ENCODE assay signal across 9 cellular contexts in genomic region chr2:95023222-95023597, GRCh38. TPM values are rescaled to one million over a fixed set of nuclear protein-coding genes. Genes with fewer than 3 reads are reported as not detected.
DNase-seq lines count a peak whose midpoint lies in the region; ATAC-seq and TF ChIP-seq lines count a peak whose summit lies in the region.
"Had no signal": no experiment of that assay in that cellular context is flagged by ENCODE, and none has a peak within 500 bp of the region (broad histone marks: within the 10 kb centered on the region; RNA-seq: fewer than 3 reads in every experiment).

No MANE protein-coding gene starts in this region.

- peak overlapping the region; percentile 84 for H3K27ac ChIP-seq in naive thymus-derived CD4-positive, alpha-beta T cell (ENCODE audit: low read depth, low read length)
- no peak overlapping the region for H3K27ac ChIP-seq in heart right ventricle

- peaks cover 0 to 6% (median 0%) of the 10 kb centered on the region in 3 experiments for H3K36me3 ChIP-seq in naive thymus-derived CD4-positive, alpha-beta T cell (ENCODE audit: control insufficient read depth in 2 of 3, insufficient read depth in 3 of 3, low read length in 3 of 3)
- H3K36me3 ChIP-seq in heart right ventricle = no peaks in the 10 kb centered on the region

- DNase-seq in NCI-H510A treated with DMSO at 0.1 percent for 48 hours (lab: John Stamatoyannopoulos, UW) (peak; percentile 20), NCI-H510A (lab: John Stamatoyannopoulos, UW) (no peak), HuH-7 (ENCODE audit: low spot score) (peak; percentile 45), heart right ventricle (no peak)
- DNase-seq in activated CD8-positive, alpha-beta memory T cell treated with anti-CD3 and anti-CD28 coated beads, Interleukin-2, amount 10 ng/mL, durations not matched to agents 7 days and 5 days = peak; percentile 77
- peak in 8 of 9 donors; percentile 19 to 81 (median 72) for DNase-seq in naive thymus-derived CD4-positive, alpha-beta T cell

- H3K27me3 Mint-ChIP-seq in activated CD8-positive, alpha-beta memory T cell treated with anti-CD3 and anti-CD28 coated beads, Interleukin-2, amount 10 ng/mL, durations not matched to agents 7 days and 5 days = peaks cover 33% of the 10 kb centered on the region
- H3K27me3 Mint-ChIP-seq in naive thymus-derived CD4-positive, alpha-beta T cell = peaks cover 0 to 14% (median 0%) of the 10 kb centered on the region in 5 donors

- peak; percentile 52 for ATAC-seq in activated CD8-positive, alpha-beta memory T cell treated with anti-CD3 and anti-CD28 coated beads, Interleukin-2, amount 10 ng/mL, durations not matched to agents 7 days and 5 days
- ATAC-seq in naive thymus-derived CD4-positive, alpha-beta T cell = peak; percentile 78
- ATAC-seq in HG03280 (IDR thresholded peaks at IDR 0.05; ENCODE audit: unreplicated experiment) = no peak
- ATAC-seq in heart right ventricle = no peak
- no peak for ATAC-seq in HG03196 (IDR thresholded peaks at IDR 0.05; ENCODE audit: unreplicated experiment)

- POLR2A ChIA-PET in naive thymus-derived CD4-positive, alpha-beta T cell (lab: Charles Lee) = interaction anchor here (0.7 to 16.0 kb wide), 11 partner anchors 11 to 1123 kb away, joined by 3 to 1031 read pairs (median 27); partner anchors contain the start of genes MRPS5, ZNF2 and ZNF514

- intact Hi-C loops in naive thymus-derived CD4-positive, alpha-beta T cell (cut with micrococcal nuclease) = loop anchor here (1.0 to 10.0 kb wide), 9 partner anchors 30 to 1512 kb away; partner anchors contain the start of genes ARID5A (in 1 of the 2), FAHD2A (in 1 of the 2), ZNF2 (in 1 of the 2) and ZNF892 (in 1 of the 2)
- intact Hi-C loops in heart right ventricle (cut with DNase I) = loop anchor here in 8 of 10 donors (2.0 to 10.0 kb wide), 6 partner anchors 52 to 99 kb away; partner anchors contain the start of gene MRPS5 (in 2 of the 8)

- CTCF ChIA-PET in activated CD8-positive, alpha-beta memory T cell treated with anti-CD3 and anti-CD28 coated beads, Interleukin-2, amount 10 ng/mL, durations not matched to agents 7 days and 5 days (lab: Charles Lee) = interaction anchor here (0.8 to 8.3 kb wide), 23 partner anchors 9 to 323 kb away, joined by 3 to 414 read pairs (median 7); partner anchors contain the start of genes MRPS5 and ZNF514
- CTCF ChIA-PET in naive thymus-derived CD4-positive, alpha-beta T cell (lab: Charles Lee) = interaction anchor here (0.7 to 10.4 kb wide), 23 partner anchors 8 to 142 kb away, joined by 3 to 502 read pairs (median 6); partner anchors contain the start of genes MRPS5, ZNF2 and ZNF514

- TF ChIP-seq CTCF in heart right ventricle (IDR thresholded peaks at IDR 0.05) = no peak

- H3K36me3 Mint-ChIP-seq in activated CD8-positive, alpha-beta memory T cell treated with anti-CD3 and anti-CD28 coated beads, Interleukin-2, amount 10 ng/mL, durations not matched to agents 7 days and 5 days = peaks cover 12% of the 10 kb centered on the region
- H3K36me3 Mint-ChIP-seq in naive thymus-derived CD4-positive, alpha-beta T cell = peaks cover 0 to 25% (median 6%) of the 10 kb centered on the region in 5 donors

- peaks cover 45% of the 10 kb centered on the region for H3K4me1 Mint-ChIP-seq in activated CD8-positive, alpha-beta memory T cell treated with anti-CD3 and anti-CD28 coated beads, Interleukin-2, amount 10 ng/mL, durations not matched to agents 7 days and 5 days
- peaks cover 23 to 68% (median 61%) of the 10 kb centered on the region in 7 donors for H3K4me1 Mint-ChIP-seq in naive thymus-derived CD4-positive, alpha-beta T cell

- peak overlapping the region; percentile 71 for H3K4me3 Mint-ChIP-seq in activated CD8-positive, alpha-beta memory T cell treated with anti-CD3 and anti-CD28 coated beads, Interleukin-2, amount 10 ng/mL, durations not matched to agents 7 days and 5 days
- peak overlapping the region; percentile 77 to 100 (median 86) for H3K4me3 Mint-ChIP-seq in naive thymus-derived CD4-positive, alpha-beta T cell

- no peaks in the 10 kb centered on the region for H3K9me3 ChIP-seq in naive thymus-derived CD4-positive, alpha-beta T cell (ENCODE audit: control insufficient read depth in 2 of 3, low read length in 3 of 3)
- no peaks in the 10 kb centered on the region for H3K9me3 ChIP-seq in heart right ventricle

- peaks cover 9 to 27% of the 10 kb centered on the region in 2 donors for H3K4me1 ChIP-seq in naive thymus-derived CD4-positive, alpha-beta T cell (ENCODE audit: control insufficient read depth in 2 of 2, insufficient read depth in 2 of 2, low read length in 2 of 2)
- H3K4me1 ChIP-seq in heart right ventricle = peaks cover 0 to 24% (median 13%) of the 10 kb centered on the region in 9 donors

- peak overlapping the region; percentile 39 for H3K4me3 ChIP-seq in naive thymus-derived CD4-positive, alpha-beta T cell (ENCODE audit: low read length)
- no peak overlapping the region for H3K4me3 ChIP-seq in heart right ventricle

- H3K9me3 Mint-ChIP-seq in activated CD8-positive, alpha-beta memory T cell treated with anti-CD3 and anti-CD28 coated beads, Interleukin-2, amount 10 ng/mL, durations not matched to agents 7 days and 5 days (ENCODE audit: low read depth) = no peaks in the 10 kb centered on the region
- peaks cover 0 to 3% (median 0%) of the 10 kb centered on the region in 11 donors for H3K9me3 Mint-ChIP-seq in naive thymus-derived CD4-positive, alpha-beta T cell

- H3K27ac Mint-ChIP-seq in activated CD8-positive, alpha-beta memory T cell treated with anti-CD3 and anti-CD28 coated beads, Interleukin-2, amount 10 ng/mL, durations not matched to agents 7 days and 5 days = peak overlapping the region; percentile 71
- peak overlapping the region; percentile 81 to 100 (median 95) for H3K27ac Mint-ChIP-seq in naive thymus-derived CD4-positive, alpha-beta T cell

- 53 to 60% methylated on average over 2 of the region's 2 CpGs for WGBS in heart right ventricle, 2 donors

- no peaks in the 10 kb centered on the region for H3K27me3 ChIP-seq in naive thymus-derived CD4-positive, alpha-beta T cell (ENCODE audit: control insufficient read depth in 2 of 2, insufficient read depth in 2 of 2, low read length in 2 of 2)
- H3K27me3 ChIP-seq in heart right ventricle = peaks cover 13 to 78% (median 64%) of the 10 kb centered on the region in 7 donors

RNA-seq across cellular contexts. Expression of gene MAL, which starts 2.3 kb away (rescaled TPM):
- total RNA-seq in activated CD8-positive, alpha-beta memory T cell treated with anti-CD3 and anti-CD28 coated beads, Interleukin-2, amount 10 ng/mL, durations not matched to agents 7 days and 5 days = 100 to 1,000 TPM in 1 of 2 experiments, 10 to 100 TPM in 1; 54.6 to 178 TPM
- 100 to 1,000 TPM; 124 to 575 (median 159) TPM for total RNA-seq in naive thymus-derived CD4-positive, alpha-beta T cell
- 100 to 1,000 TPM; 355 to 408 TPM for polyA plus RNA-seq in naive thymus-derived CD4-positive, alpha-beta T cell
- 10 to 100 TPM in 1 of 10 donors, 1 to 10 TPM in 9; 1.5 to 10.5 (median 3.0) TPM for total RNA-seq in heart right ventricle
- 1 to 10 TPM; 4.2 to 9.1 TPM for polyA plus RNA-seq in heart right ventricle
- polyA plus RNA-seq: BJ had no signal

Comparison
In these comparisons a context has a peak if more than half of its experiments do, and no peak if none do; other contexts are left out.
1. DNase-seq: peak in NCI-H510A treated with DMSO at 0.1 percent for 48 hours (single experiment), HuH-7 (single experiment), activated CD8-positive, alpha-beta memory T cell treated with anti-CD3 and anti-CD28 coated beads, Interleukin-2, amount 10 ng/mL, durations not matched to agents 7 days and 5 days (single experiment) and naive thymus-derived CD4-positive, alpha-beta T cell (8 of 9); none in NCI-H510A (single experiment) and heart right ventricle (0 of 2).
2. ATAC-seq: peak in activated CD8-positive, alpha-beta memory T cell treated with anti-CD3 and anti-CD28 coated beads, Interleukin-2, amount 10 ng/mL, durations not matched to agents 7 days and 5 days (single experiment) and naive thymus-derived CD4-positive, alpha-beta T cell (single experiment); none in HG03280 (single experiment), heart right ventricle (0 of 8) and HG03196 (single experiment).
3. RNA of gene MAL, which starts 2.3 kb away (total RNA-seq): 54.6 to 178 TPM in activated CD8-positive, alpha-beta memory T cell treated with anti-CD3 and anti-CD28 coated beads, Interleukin-2, amount 10 ng/mL, durations not matched to agents 7 days and 5 days and 124 to 575 TPM in naive thymus-derived CD4-positive, alpha-beta T cell; 1.5 to 10.5 TPM in heart right ventricle; every median in the first group is over 4 times any median in the second.